ENCODE assay signal across 16 cellular contexts in genomic region chr3:125002414-125002811, GRCh38. TPM values are rescaled to one million over a fixed set of nuclear protein-coding genes. Genes with fewer than 3 reads are reported as not detected.
DNase-seq lines count a peak whose midpoint lies in the region; ATAC-seq and TF ChIP-seq lines count a peak whose summit lies in the region.
"Had no signal": no experiment of that assay in that cellular context is flagged by ENCODE, and none has a peak within 500 bp of the region (broad histone marks: within the 10 kb centered on the region; RNA-seq: fewer than 3 reads in every experiment).

No MANE protein-coding gene starts in this region.

- H3K4me1 Mint-ChIP-seq in CD4-positive, alpha-beta memory T cell, result peaks cover 0 to 19% (median 7%) of the 10 kb centered on the region in 4 donors
- H3K4me1 Mint-ChIP-seq in naive thymus-derived CD8-positive, alpha-beta T cell, result peaks cover 6 to 23% (median 20%) of the 10 kb centered on the region in 4 donors

- H3K4me3 Mint-ChIP-seq in CD4-positive, alpha-beta memory T cell, result peak overlapping the region in 2 of 8 donors; percentile 20 to 22
- H3K4me3 Mint-ChIP-seq in naive thymus-derived CD8-positive, alpha-beta T cell, result peak overlapping the region in 8 of 10 donors; percentile 7 to 51 (median 31)
- H3K4me3 Mint-ChIP-seq: CD14-positive monocyte; stimulated activated naive CD8-positive, alpha-beta T cell treated with anti-CD3 and anti-CD28 coated beads, Interleukin-15, amount 100 ng/mL, for 72 hours had no signal

- H3K4me1 ChIP-seq in CD4-positive, alpha-beta memory T cell (ENCODE audit: insufficient read depth, low read length), result peaks cover 5% of the 10 kb centered on the region
- H3K4me1 ChIP-seq in esophagus muscularis mucosa (peaks cover 59 to 78% (median 68%) of the 10 kb centered on the region in 4 donors), spleen (peaks cover 0 to 44% (median 18%) of the 10 kb centered on the region in 6 donors)

- H3K4me3 ChIP-seq in CD4-positive, alpha-beta memory T cell (ENCODE audit: low read length in 2 of 2), result no peak overlapping the region
- H3K4me3 ChIP-seq in esophagus muscularis mucosa (no peak overlapping the region), spleen (no peak overlapping the region)
- H3K4me3 ChIP-seq: GM23248, SJCRH30 had no signal

- POLR2A ChIA-PET in CD4-positive, alpha-beta memory T cell (lab: Charles Lee; ENCODE audit: partially characterized antibody), result interaction anchor here (1.0 kb wide), 1 partner anchor 16 kb away, joined by 3 read pairs; no protein-coding TSS in a partner anchor
- POLR2A ChIA-PET in naive thymus-derived CD8-positive, alpha-beta T cell (lab: Charles Lee), result interaction anchor here (0.6 to 1.3 kb wide), 3 partner anchors 50 to 252 kb away, joined by 3 to 8 read pairs (median 4); no protein-coding TSS in a partner anchor

- intact Hi-C loops in CD4-positive, alpha-beta memory T cell (cut with micrococcal nuclease), result loop anchor here (5.0 kb wide), 1 partner anchor 50 kb away; no protein-coding TSS in a partner anchor
- intact Hi-C loops in esophagus muscularis mucosa (cut with DNase I), result loop anchor here (5.0 kb wide), 1 partner anchor 45 kb away; no protein-coding TSS in a partner anchor
- intact Hi-C loops in spleen (cut with DNase I; ENCODE audit: low total_unique reads), result no loop called here

- no peak for TF ChIP-seq POLR2A in esophagus muscularis mucosa (IDR thresholded peaks at IDR 0.05; ENCODE audit: low read depth)
- TF ChIP-seq POLR2A in spleen (IDR thresholded peaks at IDR 0.05), result no peak

- peaks cover 67 to 93% of the 10 kb centered on the region in 2 donors for H3K36me3 Mint-ChIP-seq in CD4-positive, alpha-beta memory T cell
- H3K36me3 Mint-ChIP-seq in naive thymus-derived CD8-positive, alpha-beta T cell, result peaks cover 7 to 82% (median 40%) of the 10 kb centered on the region in 3 donors

- no peak for TF ChIP-seq CTCF in esophagus muscularis mucosa (IDR thresholded peaks at IDR 0.05)
- TF ChIP-seq CTCF in spleen (IDR thresholded peaks at IDR 0.05 in 8 of 11, conservative IDR thresholded peaks at IDR 0.05 in 3 of 11), result no peak

- H3K27me3 Mint-ChIP-seq in CD4-positive, alpha-beta memory T cell, result no peaks in the 10 kb centered on the region
- H3K27me3 Mint-ChIP-seq in naive thymus-derived CD8-positive, alpha-beta T cell, result no peaks in the 10 kb centered on the region
- H3K27me3 Mint-ChIP-seq: stimulated activated naive CD8-positive, alpha-beta T cell treated with anti-CD3 and anti-CD28 coated beads, Interleukin-15, amount 100 ng/mL, for 72 hours had no signal

- H3K27me3 ChIP-seq in CD4-positive, alpha-beta memory T cell (ENCODE audit: insufficient read depth, low read length), result no peaks in the 10 kb centered on the region
- H3K27me3 ChIP-seq in esophagus muscularis mucosa (no peaks in the 10 kb centered on the region), spleen (replicated peaks in 1 of 7) (no peaks in the 10 kb centered on the region)
- H3K27me3 ChIP-seq: SJCRH30 had no signal

- H3K9me3 ChIP-seq in CD4-positive, alpha-beta memory T cell (ENCODE audit: control insufficient read depth in 1 of 2, low read length in 2 of 2), result no peaks in the 10 kb centered on the region
- H3K9me3 ChIP-seq in esophagus muscularis mucosa, result no peaks in the 10 kb centered on the region
- no peaks in the 10 kb centered on the region for H3K9me3 ChIP-seq in spleen
- H3K9me3 ChIP-seq: SJCRH30 had no signal

- peaks cover 45% of the 10 kb centered on the region for H3K36me3 ChIP-seq in CD4-positive, alpha-beta memory T cell (ENCODE audit: insufficient read depth, low read length)
- H3K36me3 ChIP-seq in esophagus muscularis mucosa (peaks cover 26 to 98% (median 68%) of the 10 kb centered on the region in 4 donors), spleen (peaks cover 3 to 99% (median 75%) of the 10 kb centered on the region in 6 donors)

- CTCF ChIA-PET in CD4-positive, alpha-beta memory T cell (lab: Charles Lee; ENCODE audit: partially characterized antibody), result no interaction called here

- TF ChIP-seq EP300 in esophagus muscularis mucosa (IDR thresholded peaks at IDR 0.05), result no peak

- H3K27ac ChIP-seq in CD4-positive, alpha-beta memory T cell (ENCODE audit: low read depth, low read length), result no peak overlapping the region
- H3K27ac ChIP-seq in esophagus muscularis mucosa (replicated peaks in 1 of 4) (peak overlapping the region; percentile 49 to 72 (median 63)), spleen (no peak overlapping the region)
- H3K27ac ChIP-seq: 22Rv1, KMS-11, SJCRH30 had no signal

- H3K27ac Mint-ChIP-seq in CD4-positive, alpha-beta memory T cell, result peak overlapping the region; percentile 75 to 92 (median 82)
- peak overlapping the region; percentile 79 to 95 (median 90) for H3K27ac Mint-ChIP-seq in naive thymus-derived CD8-positive, alpha-beta T cell
- H3K27ac Mint-ChIP-seq: CD14-positive monocyte had no signal

- no peaks in the 10 kb centered on the region for H3K9me3 Mint-ChIP-seq in CD4-positive, alpha-beta memory T cell
- H3K9me3 Mint-ChIP-seq in naive thymus-derived CD8-positive, alpha-beta T cell, result no peaks in the 10 kb centered on the region
- H3K9me3 Mint-ChIP-seq: CD14-positive monocyte; stimulated activated naive CD8-positive, alpha-beta T cell treated with anti-CD3 and anti-CD28 coated beads, Interleukin-15, amount 100 ng/mL, for 72 hours had no signal

- 39% methylated on average over 5 of the region's 5 CpGs for WGBS in esophagus muscularis mucosa
- WGBS in spleen, 5 donors, result 72 to 90% (median 83%) methylated on average over 5 of the region's 5 CpGs

- DNase-seq in DMS153 (lab: John Stamatoyannopoulos, UW) (peak; percentile 8), DMS153 treated with DMSO at 0.1 percent for 48 hours (lab: John Stamatoyannopoulos, UW; ENCODE audit: unreplicated experiment) (no peak), esophagus muscularis mucosa (ENCODE audit: extremely low spot score) (no peak), spleen (no peak), NCI-H82 treated with DMSO at 0.1 percent for 48 hours (lab: John Stamatoyannopoulos, UW; ENCODE audit: unreplicated experiment) (no peak)
- peak in 4 of 5 donors; percentile 15 to 47 (median 32) for DNase-seq in CD4-positive, alpha-beta memory T cell
- DNase-seq in naive thymus-derived CD8-positive, alpha-beta T cell, result peak in 5 of 10 donors; percentile 9 to 73 (median 33)
- no peak for DNase-seq in activated CD4-positive, CD25-positive, alpha-beta regulatory T cell (lab: John Stamatoyannopoulos, UW)
- DNase-seq: cortex of kidney; GM23248; NCI-H187; SJCRH30; stimulated activated naive CD8-positive, alpha-beta T cell treated with anti-CD3 and anti-CD28 coated beads, Interleukin-15, amount 100 ng/mL, for 72 hours had no signal

- peak; percentile 85 to 89 for ATAC-seq in naive thymus-derived CD8-positive, alpha-beta T cell
- ATAC-seq: stimulated activated naive CD8-positive, alpha-beta T cell treated with anti-CD3 and anti-CD28 coated beads, Interleukin-15, amount 100 ng/mL, for 72 hours had no signal

RNA-seq across cellular contexts. Expression of gene HEG1, which starts 53.4 kb away (rescaled TPM):
- 10 to 100 TPM; 20.2 to 21.7 TPM for total RNA-seq in CD4-positive, alpha-beta memory T cell
- polyA plus RNA-seq in CD4-positive, alpha-beta memory T cell, result 1 to 10 TPM; 1.1 to 4.7 TPM
- total RNA-seq in esophagus muscularis mucosa (10 to 100 TPM; 47.8 to 91.7 (median 76.8) TPM), spleen (10 to 100 TPM; 52.1 to 87.9 (median 74.4) TPM)
- total RNA-seq in naive thymus-derived CD8-positive, alpha-beta T cell, result 10 to 100 TPM in 1 of 2 experiments, 1 to 10 TPM in 1; 9.2 to 10.3 TPM
- polyA plus RNA-seq in naive thymus-derived CD8-positive, alpha-beta T cell, result 1 to 10 TPM; 1.5 to 2.3 (median 1.6) TPM
- 1 to 10 TPM; 3.1 to 6.3 (median 3.4) TPM for polyA plus RNA-seq in spleen

Comparison
In these comparisons a context has a peak if more than half of its experiments do, and no peak if none do; other contexts are left out.
1. DNase-seq: peak in DMS153 (single experiment) and CD4-positive, alpha-beta memory T cell (4 of 5); none in DMS153 treated with DMSO at 0.1 percent for 48 hours (single experiment), esophagus muscularis mucosa (single experiment), spleen (single experiment), activated CD4-positive, CD25-positive, alpha-beta regulatory T cell (0 of 4) and NCI-H82 treated with DMSO at 0.1 percent for 48 hours (single experiment).
2. H3K27ac ChIP-seq: peak in esophagus muscularis mucosa (4 of 4); none in CD4-positive, alpha-beta memory T cell (single experiment) and spleen (0 of 8).